Comparison of ENCODE assay signal across 8 cellular contexts in genomic region chr18:31684279-31685096, GRCh38. TPM values are rescaled to one million over a fixed set of nuclear protein-coding genes. Genes with fewer than 3 reads are reported as not detected.
DNase-seq lines count a peak whose midpoint lies in the region; ATAC-seq and TF ChIP-seq lines count a peak whose summit lies in the region.

TSS of gene B4GALT6 (minus strand) at chr18:31684581. CDS start at chr18:31684426, 155 bp downstream.

- H3K27ac ChIP-seq in GM23338 (ENCODE audit: low read depth) (peak within 1 kb of the TSS; percentile 90), WERI-Rb-1 (peak within 1 kb of the TSS; percentile 86), transverse colon (peak within 1 kb of the TSS; percentile 72 to 91 (median 86))

- H4K20me1 ChIP-seq in GM23338 (replicated peaks; ENCODE audit: insufficient read depth), result peaks cover 5% of the 10 kb centered on the region; the same call in 1 of the 2 replicates

- intact Hi-C loops in transverse colon (cut with DNase I; ENCODE audit: low total_unique reads), result no loop called here

- peak; percentile 39 for ATAC-seq in GM23338

- H3K27me3 ChIP-seq in GM23338 (ENCODE audit: insufficient read depth), result no peaks in the 10 kb centered on the region
- no peaks in the 10 kb centered on the region for H3K27me3 ChIP-seq in WERI-Rb-1 (ENCODE audit: insufficient read depth, low read depth, severe bottlenecking)
- H3K27me3 ChIP-seq in mononuclear cell (ENCODE audit: insufficient read depth, low read length), result peaks cover 17% of the 10 kb centered on the region
- H3K27me3 ChIP-seq in transverse colon, result no peaks in the 10 kb centered on the region

- no peak for TF ChIP-seq POLR2A in transverse colon (IDR thresholded peaks at IDR 0.05)

- in situ Hi-C loops in transverse colon (cut with MboI; ENCODE audit: low pct_ligation_motif_present in 1 of 4, low pct_unique_long_range_greater_than_20kb in 1 of 4, low sequenced_read_pairs in 3 of 4), result no loop called here

- no peaks in the 10 kb centered on the region for H3K9me3 ChIP-seq in WERI-Rb-1 (ENCODE audit: severe bottlenecking)
- H3K9me3 ChIP-seq in mononuclear cell (ENCODE audit: low read depth, low read length), result no peaks in the 10 kb centered on the region
- H3K9me3 ChIP-seq in transverse colon, result no peaks in the 10 kb centered on the region

- H3F3A ChIP-seq in GM23338 (replicated peaks; ENCODE audit: low read depth), result no peaks in the 10 kb centered on the region; the same call in 1 of the 2 replicates

- H3K4me3 ChIP-seq in GM23338 (peak within 1 kb of the TSS; percentile 87), LNCaP clone FGC (ENCODE audit: low read depth, low read length) (peak within 1 kb of the TSS; percentile 53), WERI-Rb-1 (ENCODE audit: low read depth, low read length) (peak within 1 kb of the TSS; percentile 85), mononuclear cell (ENCODE audit: low read length) (peak within 1 kb of the TSS; percentile 45), transverse colon (peak within 1 kb of the TSS; percentile 46 to 65 (median 56))

- H3K36me3 Mint-ChIP-seq in GM23338 (ENCODE audit: low read depth), result no peaks in the 10 kb centered on the region; the same call in 2 of the 3 replicates

- peak within 1 kb of the TSS; percentile 94 for H3K4me3 Mint-ChIP-seq in GM23338

- H3K27ac Mint-ChIP-seq in GM23338, result peak within 1 kb of the TSS; percentile 41

- TF ChIP-seq EP300 in transverse colon (IDR thresholded peaks at IDR 0.05; ENCODE audit: low read depth), result no peak

- H2AFZ ChIP-seq in GM23338, result peak within 1 kb of the TSS; percentile 79

- DNase-seq in NCI-H524 (lab: John Stamatoyannopoulos, UW) (peak; percentile 13 to 61), NCI-H524 treated with DMSO at 0.1 percent for 48 hours (lab: John Stamatoyannopoulos, UW) (no peak), GM23338 (ENCODE audit: low spot score) (peak; percentile 84), LNCaP clone FGC (ENCODE audit: low read depth) (no peak), WERI-Rb-1 (peak; percentile 61), epidermal melanocyte (ENCODE audit: insufficient read length, low spot score) (peak; percentile 40), transverse colon (peak; percentile 33)

- H3K27me3 Mint-ChIP-seq in GM23338 (ENCODE audit: insufficient read depth, low read depth, poor library complexity), result peaks cover 9% of the 10 kb centered on the region

- H3K9me2 ChIP-seq in GM23338 (ENCODE audit: insufficient read depth), result no peaks in the 10 kb centered on the region; the same call in 1 of the 2 replicates

- H3K4me2 ChIP-seq in GM23338, result peak within 1 kb of the TSS; percentile 96

- peaks cover 47% of the 10 kb centered on the region for H3K79me2 ChIP-seq in GM23338 (replicated peaks; ENCODE audit: insufficient read depth)

- H3K4me1 Mint-ChIP-seq in GM23338, result peaks cover 49% of the 10 kb centered on the region

- 0% methylated on average over 3 to 55 of the region's 86 CpGs for whole genome bisulfite sequencing in transverse colon (ENCODE audit: low coverage in 1 of 2), 2 donors

- TF ChIP-seq CTCF in GM23338 (conservative IDR thresholded peaks at IDR 0.05; ENCODE audit: low read depth in 2 of 2) (no peak), LNCaP clone FGC (IDR thresholded peaks at IDR 0.05; ENCODE audit: control insufficient read depth, extremely low read depth, insufficient read depth) (no peak), WERI-Rb-1 (IDR thresholded peaks at IDR 0.05; ENCODE audit: low read depth, low read length) (no peak), transverse colon (IDR thresholded peaks at IDR 0.05) (no peak)

- H3K9me3 Mint-ChIP-seq in GM23338, result no peaks in the 10 kb centered on the region; the same call in 1 of the 3 replicates

- no peaks in the 10 kb centered on the region for H3K36me3 ChIP-seq in GM23338 (ENCODE audit: insufficient read depth)
- no peaks in the 10 kb centered on the region for H3K36me3 ChIP-seq in WERI-Rb-1
- H3K36me3 ChIP-seq in transverse colon, result no peaks in the 10 kb centered on the region

- H3K4me1 ChIP-seq in GM23338 (ENCODE audit: insufficient read depth), result peaks cover 54% of the 10 kb centered on the region
- H3K4me1 ChIP-seq in mononuclear cell (ENCODE audit: insufficient read depth, low read length), result peaks cover 18% of the 10 kb centered on the region
- H3K4me1 ChIP-seq in transverse colon, result peaks cover 0 to 25% (median 16%) of the 10 kb centered on the region in 4 donors

TF ChIP-seq in GM23338, 12 proteins besides CTCF, POLR2A, EP300 and RAD21 (continues in another document):
- no peak for TF ChIP-seq EZH2 (IDR thresholded peaks at IDR 0.05; ENCODE audit: low read depth, unreplicated experiment)
- TF ChIP-seq STAT1 (IDR thresholded peaks at IDR 0.05; ENCODE audit: unreplicated experiment), result no peak
- TF ChIP-seq POLR2AphosphoS5 (IDR thresholded peaks at IDR 0.05; ENCODE audit: low read depth), result no peak
- TF ChIP-seq ZNF331 (CRISPR knock-in tag; IDR thresholded peaks at IDR 0.05; ENCODE audit: low read depth), result no peak
- no peak for TF ChIP-seq ZNF114 (CRISPR knock-in tag; IDR thresholded peaks at IDR 0.05)
- no peak for TF ChIP-seq ZNF462 (CRISPR knock-in tag; IDR thresholded peaks at IDR 0.05)

RNA-seq across cellular contexts. Expression of gene B4GALT6, which starts in this region (rescaled TPM):
- total RNA-seq in GM23338 (2014; rRNA removed; shearing (Covaris generic)), result 33.8 and 40.4 TPM in 2 replicates
- polyA plus RNA-seq in GM23338 (2016; fragmentation: Nextera tagmentation; extraction: Ambion mirVana), result 14.8 and 15.9 TPM in 2 replicates
- total RNA-seq in mononuclear cell (1.0 TPM), transverse colon (1 to 10 TPM in 2 of 4 donors, under 1 TPM in 2; 0.40 to 3.0 (median 1.6) TPM)

Comparison
In these comparisons a context has a peak if more than half of its experiments do, and no peak if none do; other contexts are left out.
1. DNase-seq: peak in NCI-H524 (2 of 2), GM23338 (single experiment), WERI-Rb-1 (single experiment), epidermal melanocyte (single experiment) and transverse colon (single experiment); none in NCI-H524 treated with DMSO at 0.1 percent for 48 hours (single experiment) and LNCaP clone FGC (single experiment).
2. Peak in every context shown above with its lines, with median percentiles within 50 percentile points of each other: H3K27ac ChIP-seq and H3K4me3 ChIP-seq.